ENCODE assay signal across 24 cellular contexts in genomic region chr20:32577023-32577422, GRCh38. TPM values are rescaled to one million over a fixed set of nuclear protein-coding genes. Genes with fewer than 3 reads are reported as not detected.
DNase-seq lines count a peak whose midpoint lies in the region; ATAC-seq, FAIRE-seq and TF ChIP-seq lines count a peak whose summit lies in the region.
"Had no signal": no experiment of that assay in that cellular context is flagged by ENCODE, and none has a peak within 500 bp of the region (broad histone marks: within the 10 kb centered on the region; RNA-seq: fewer than 3 reads in every experiment).

No MANE protein-coding gene starts in this region.

- H3K9me3 ChIP-seq in HepG2 (ENCODE audit: low read length) (no peaks in the 10 kb centered on the region), right lobe of liver (no peaks in the 10 kb centered on the region), WERI-Rb-1 (ENCODE audit: severe bottlenecking) (no peaks in the 10 kb centered on the region)
- H3K9me3 ChIP-seq: breast epithelium, Caco-2, lower lobe of right lung, thyroid gland had no signal

- no TSS peak for BruUV-seq in HepG2 (replicated peaks; lab: Mats Ljungman, UMichigan)

- ATAC-seq in HepG2 (no peak), right lobe of liver (no peak), GM18505 (IDR thresholded peaks at IDR 0.05; ENCODE audit: unreplicated experiment) (no peak), GM18519 (IDR thresholded peaks at IDR 0.05; ENCODE audit: low FRiP score, unreplicated experiment) (no peak)
- ATAC-seq: esophagus mucosa, lower lobe of right lung, sciatic nerve had no signal

- no peak for TF ChIP-seq EP300 in HepG2 (IDR thresholded peaks at IDR 0.05; ENCODE audit: low read depth in 2 of 2, low read length in 2 of 2)
- TF ChIP-seq EP300 in HepG2 (CRISPR knock-in tag; IDR thresholded peaks at IDR 0.05; ENCODE audit: borderline replicate concordance) = no peak

- H3K9ac ChIP-seq in HepG2 (ENCODE audit: insufficient read depth, low read depth, low read length) = no peak overlapping the region
- H3K9ac ChIP-seq: GM23248 had no signal

- WGBS in HepG2 (ENCODE audit: low lambda C conversion rate) = 77% methylated on average over 7 of the region's 7 CpGs
- WGBS in right lobe of liver (ENCODE audit: insufficient coverage, low coverage, low lambda C conversion rate, missing lambda C conversion rate) = 30% methylated on average over 2 of the region's 7 CpGs

- H3K36me3 Mint-ChIP-seq in glutamatergic neuron (ENCODE audit: unreplicated experiment) = no peaks in the 10 kb centered on the region
- H3K36me3 Mint-ChIP-seq: activated naive CD8-positive, alpha-beta T cell treated with anti-CD3 and anti-CD28 coated beads for 36 hours; stimulated activated naive B cell treated with anti-CD40 and anti-IgM and Interleukin-4, amounts not matched to agents 10 μg/mL and 1 μg/mL and 100 μg/mL, for 72 hours had no signal

- no peak for TF ChIP-seq RAD21 in HepG2 (CRISPR knock-in tag; IDR thresholded peaks at IDR 0.05)

- H2AFZ ChIP-seq in HepG2 (ENCODE audit: low read length) = no peak overlapping the region
- H2AFZ ChIP-seq: GM23248 had no signal

- peaks cover 54% of the 10 kb centered on the region for H3K4me1 ChIP-seq in HepG2 (ENCODE audit: insufficient read depth, low read length)
- no peaks in the 10 kb centered on the region for H3K4me1 ChIP-seq in right lobe of liver
- H3K4me1 ChIP-seq: breast epithelium, lower lobe of right lung, thyroid gland had no signal

- TF ChIP-seq CTCF in HepG2 (CRISPR knock-in tag; IDR thresholded peaks at IDR 0.05) (no peak), right lobe of liver (IDR thresholded peaks at IDR 0.05) (no peak), WERI-Rb-1 (IDR thresholded peaks at IDR 0.05; ENCODE audit: low read depth, low read length) (peak; percentile 32; the same call in 1 of the 2 replicates), glutamatergic neuron (IDR thresholded peaks at IDR 0.05; ENCODE audit: partially characterized antibody, unreplicated experiment) (peak; percentile 69)

- H3K27me3 ChIP-seq in HepG2 (ENCODE audit: control insufficient read depth in 1 of 2, insufficient read depth in 2 of 2, low read length in 2 of 2) = no peaks in the 10 kb centered on the region; a peak in 1 of 5 replicates
- no peaks in the 10 kb centered on the region for H3K27me3 ChIP-seq in right lobe of liver
- H3K27me3 ChIP-seq in WERI-Rb-1 (ENCODE audit: insufficient read depth, low read depth, severe bottlenecking) = no peaks in the 10 kb centered on the region
- H3K27me3 ChIP-seq: breast epithelium, thyroid gland had no signal

- no peak overlapping the region for H3K4me3 ChIP-seq in HepG2 (replicated peaks in 1 of 3; ENCODE audit: insufficient read depth in 1 of 3, low read depth in 2 of 3, low read length in 3 of 3)
- H3K4me3 ChIP-seq in right lobe of liver = no peak overlapping the region
- H3K4me3 ChIP-seq in WERI-Rb-1 (ENCODE audit: low read depth, low read length) = no peak overlapping the region
- H3K4me3 ChIP-seq: breast epithelium, GM23248, lower lobe of right lung, thyroid gland had no signal

- H3K27ac ChIP-seq in HepG2 (ENCODE audit: extremely low read length, insufficient read depth, low read length) (no peak overlapping the region), right lobe of liver (no peak overlapping the region), WERI-Rb-1 (peak overlapping the region; percentile 36)
- H3K27ac ChIP-seq: breast epithelium, GM23248, lower lobe of right lung, thyroid gland had no signal

- H3K9me3 Mint-ChIP-seq in glutamatergic neuron (ENCODE audit: unreplicated experiment) = peaks cover 18% of the 10 kb centered on the region
- H3K9me3 Mint-ChIP-seq: activated B cell treated with CpG ODN at 0.5 μM for 24 hours; activated naive CD8-positive, alpha-beta T cell treated with anti-CD3 and anti-CD28 coated beads for 36 hours; activated T-cell treated with anti-CD3 and anti-CD28 coated beads, Interleukin-2, amount 50 U/mL, for 72 hours; stimulated activated naive B cell treated with anti-CD40 and anti-IgM and Interleukin-4, amounts not matched to agents 10 μg/mL and 1 μg/mL and 100 μg/mL, for 72 hours had no signal

- no peak for TF ChIP-seq POLR2A in HepG2 (IDR thresholded peaks at IDR 0.05; ENCODE audit: insufficient read depth in 1 of 2, low read depth in 2 of 2, low read length in 2 of 2)
- no peak for TF ChIP-seq POLR2A in right lobe of liver (IDR thresholded peaks at IDR 0.05)
- TF ChIP-seq POLR2A in GM18505 (IDR thresholded peaks at IDR 0.05; ENCODE audit: borderline replicate concordance, extremely low read depth, insufficient read depth, insufficient read length) = no peak

- POLR2A ChIA-PET in HepG2 (lab: Yijun Ruan, JAX) = interaction anchor here (1.2 kb wide), 1 partner anchor 54 kb away, joined by 3 read pairs; no protein-coding TSS in a partner anchor

- no peaks in the 10 kb centered on the region for H4K20me1 ChIP-seq in HepG2 (ENCODE audit: insufficient read depth, low read length)

- H3K36me3 ChIP-seq in HepG2 (replicated peaks in 1 of 2; ENCODE audit: control insufficient read depth in 1 of 2, insufficient read depth in 2 of 2, low read length in 2 of 2) (no peaks in the 10 kb centered on the region), right lobe of liver (no peaks in the 10 kb centered on the region), WERI-Rb-1 (peaks cover 4% of the 10 kb centered on the region)
- H3K36me3 ChIP-seq: breast epithelium, lower lobe of right lung, thyroid gland had no signal

- no peak overlapping the region for H3K27ac Mint-ChIP-seq in glutamatergic neuron (ENCODE audit: unreplicated experiment)
- H3K27ac Mint-ChIP-seq: activated B cell treated with CpG ODN at 0.5 μM for 24 hours; stimulated activated naive B cell treated with anti-CD40 and anti-IgM and Interleukin-4, amounts not matched to agents 10 μg/mL and 1 μg/mL and 100 μg/mL, for 72 hours had no signal

- H3K4me1 Mint-ChIP-seq in glutamatergic neuron (ENCODE audit: low read depth, unreplicated experiment) = peaks cover 30% of the 10 kb centered on the region

- no peak for DNase-seq in HepG2 (ENCODE audit: low spot score)
- no peak for DNase-seq in right lobe of liver
- DNase-seq in WERI-Rb-1 = no peak
- DNase-seq in glutamatergic neuron = no peak
- no peak for DNase-seq in SKM-1 treated with dmso at 0.1 percent for 144 hours (lab: John Stamatoyannopoulos, UW; ENCODE audit: unreplicated experiment)
- DNase-seq in NCI-H2107 treated with DMSO at 0.1 percent for 48 hours (lab: John Stamatoyannopoulos, UW; ENCODE audit: unreplicated experiment) = no peak
- DNase-seq: activated B cell treated with CpG ODN at 0.5 μM for 24 hours; activated naive CD8-positive, alpha-beta T cell treated with anti-CD3 and anti-CD28 coated beads for 36 hours; activated T-cell treated with anti-CD3 and anti-CD28 coated beads, Interleukin-2, amount 50 U/mL, for 72 hours; Caco-2; EL; Karpas-422; lower lobe of right lung; NCI-H1092 treated with DMSO at 0.1 percent for 48 hours; NCI-H526; SHP77 treated with DMSO at 0.1 percent for 48 hours; stimulated activated naive B cell treated with anti-CD40 and anti-IgM and Interleukin-4, amounts not matched to agents 10 μg/mL and 1 μg/mL and 100 μg/mL, for 72 hours; thyroid gland had no signal

- intact Hi-C loops in HepG2 (cut with micrococcal nuclease; ENCODE audit: unreplicated experiment) (no loop called here), right lobe of liver (cut with DNase I) (no loop called here)

- H3K27me3 Mint-ChIP-seq in glutamatergic neuron (ENCODE audit: unreplicated experiment) = peaks cover 21% of the 10 kb centered on the region
- H3K27me3 Mint-ChIP-seq: activated naive CD8-positive, alpha-beta T cell treated with anti-CD3 and anti-CD28 coated beads for 36 hours had no signal

- no peak overlapping the region for H3K4me2 ChIP-seq in HepG2 (ENCODE audit: low read depth, low read length)

- CTCF ChIA-PET in HepG2 (lab: Yijun Ruan, JAX; ENCODE audit: low intra/inter-chr PET ratio, low total read pairs) = interaction anchor here (1.4 kb wide), 1 partner anchor 56 kb away, joined by 8 read pairs; no protein-coding TSS in a partner anchor

- H3K79me2 ChIP-seq in HepG2 (ENCODE audit: insufficient read depth, low read length) = peaks cover 6% of the 10 kb centered on the region

- FAIRE-seq in HepG2 (lab: Jason Lieb, UNC) = no peak

- H3K4me3 Mint-ChIP-seq in glutamatergic neuron (ENCODE audit: unreplicated experiment) = no peak overlapping the region
- H3K4me3 Mint-ChIP-seq: activated B cell treated with CpG ODN at 0.5 μM for 24 hours; activated naive CD8-positive, alpha-beta T cell treated with anti-CD3 and anti-CD28 coated beads for 36 hours; activated T-cell treated with anti-CD3 and anti-CD28 coated beads, Interleukin-2, amount 50 U/mL, for 72 hours; stimulated activated naive B cell treated with anti-CD40 and anti-IgM and Interleukin-4, amounts not matched to agents 10 μg/mL and 1 μg/mL and 100 μg/mL, for 72 hours had no signal

- in situ Hi-C loops in HepG2 (cut with HindIII; ENCODE audit: extremely low pct_ligation_motif_present, low pct_unique_long_range_greater_than_20kb) = no loop called here

TF ChIP-seq in HepG2, 621 proteins besides CTCF, POLR2A, EP300 and RAD21 (continues in another document):
- no peak for TF ChIP-seq ZNF234 (CRISPR knock-in tag; conservative IDR thresholded peaks at IDR 0.05)

RNA-seq across cellular contexts. Expression of gene NOL4L, which starts 8.1 kb away (rescaled TPM):
- 16.6 and 16.9 TPM in 2 replicates for total RNA-seq in HepG2 (2016; rRNA removed; fragmentation: Illumina TruSeq; extraction: Trizol)
- 19.2 and 19.4 TPM in 2 replicates for total RNA-seq in HepG2 (2016; cell fraction: cytosol; rRNA removed; fragmentation: Illumina TruSeq; extraction: Trizol; ENCODE audit: low read depth)
- 14.6 and 17.1 TPM in 2 replicates for total RNA-seq in HepG2 (2016; cell fraction: insoluble cytoplasmic fraction; rRNA removed; fragmentation: Illumina TruSeq; extraction: Trizol)
- 21.3 and 24.1 TPM in 2 replicates for total RNA-seq in HepG2 (2016; cell fraction: membrane; rRNA removed; fragmentation: Illumina TruSeq; extraction: Trizol)
- 21.2 and 22.3 TPM in 2 replicates for total RNA-seq in HepG2 (2016; cell fraction: nucleus; rRNA removed; fragmentation: Illumina TruSeq; extraction: Trizol)
- 35.4 and 38.7 TPM in 2 replicates for polyA plus RNA-seq in HepG2 (2011; rRNA removed)
- polyA plus RNA-seq in HepG2 (2011; cell fraction: cytosol; rRNA removed) = 16.5 and 20.9 TPM in 2 replicates
- polyA plus RNA-seq in HepG2 (2011; cell fraction: nucleus; rRNA removed) = 91.0 and 107 TPM in 2 replicates
- 36.0 and 39.2 TPM in 2 replicates for polyA plus RNA-seq in HepG2 (2012)
- 35.0 and 39.6 TPM in 2 replicates for polyA plus RNA-seq in HepG2 (2016; cell fraction: cytosol; fragmentation: Illumina TruSeq; extraction: Trizol; ENCODE audit: low read depth)
- polyA plus RNA-seq in HepG2 (2016; cell fraction: insoluble cytoplasmic fraction; fragmentation: Illumina TruSeq; extraction: Trizol; ENCODE audit: low read depth) = 21.6 and 26.9 TPM in 2 replicates
- 31.2 and 32.6 TPM in 2 replicates for polyA plus RNA-seq in HepG2 (2016; cell fraction: membrane; fragmentation: Illumina TruSeq; extraction: Trizol; ENCODE audit: low read depth)
- polyA plus RNA-seq in HepG2 (2016; cell fraction: nucleus; fragmentation: Illumina TruSeq; extraction: Trizol; ENCODE audit: insufficient read depth, low read depth) = 57.5 and 60.6 TPM in 2 replicates
- polyA minus RNA-seq in HepG2 (2011; rRNA and poly(A)+ RNA removed; ENCODE audit: low replicate concordance) = 6.7 and 47.8 TPM in 2 replicates
- polyA minus RNA-seq in HepG2 (2011; cell fraction: cytosol; rRNA and poly(A)+ RNA removed) = 28.0 and 37.6 TPM in 2 replicates
- polyA minus RNA-seq in HepG2 (2011; cell fraction: nucleus; rRNA and poly(A)+ RNA removed) = 30.5 and 30.6 TPM in 2 replicates
- 1 to 10 TPM; 4.3 to 6.5 (median 5.7) TPM for total RNA-seq in right lobe of liver
- total RNA-seq in glutamatergic neuron (ENCODE audit: unreplicated experiment) = 106 TPM

Comparison
In these comparisons a context has a peak if more than half of its experiments do, and no peak if none do; other contexts are left out.
1. CTCF ChIP-seq: peak in WERI-Rb-1 (single experiment) and glutamatergic neuron (single experiment); none in HepG2 (single experiment) and right lobe of liver (0 of 4).